27 cellular contexts compared by ENCODE assay signal in genomic region chr12:97912943-97913342, GRCh38.
DNase-seq lines count a peak whose midpoint lies in the region; ATAC-seq and TF ChIP-seq lines count a peak whose summit lies in the region.
"Had no signal": no experiment of that assay in that cellular context is flagged by ENCODE, and none has a peak within 500 bp of the region (broad histone marks: within the 10 kb centered on the region; RNA-seq: fewer than 3 reads in every experiment).

No MANE protein-coding gene starts in this region.

- no peak overlapping the region for H3K27ac ChIP-seq in tibial nerve
- H3K27ac ChIP-seq: lower lobe of right lung, parathyroid adenoma, sigmoid colon, SJSA1, thyroid gland had no signal

- TF ChIP-seq CTCF in fibroblast of villous mesenchyme (IDR thresholded peaks at IDR 0.05; ENCODE audit: insufficient read depth, low read depth, low read length) (no peak), tibial nerve (IDR thresholded peaks at IDR 0.05) (no peak)

- H3K27me3 ChIP-seq in tibial nerve = no peaks in the 10 kb centered on the region
- H3K27me3 ChIP-seq: BE2C, sigmoid colon, SJSA1, thyroid gland had no signal

- peak; percentile 28 for DNase-seq in NCI-H2196 (lab: John Stamatoyannopoulos, UW; ENCODE audit: unreplicated experiment)
- no peak for DNase-seq in NCI-H2196 treated with DMSO at 0.1 percent for 48 hours (lab: John Stamatoyannopoulos, UW; ENCODE audit: unreplicated experiment)
- peak; percentile 84 for DNase-seq in T1000 (lab: John Stamatoyannopoulos, UW)
- peak; percentile 7 for DNase-seq in fibroblast of villous mesenchyme (ENCODE audit: low read depth)
- DNase-seq in tibial nerve (ENCODE audit: low spot score in 2 of 2) = peak; percentile 20 to 30
- no peak for DNase-seq in NCI-H510A (lab: John Stamatoyannopoulos, UW)
- DNase-seq: 8988T; activated CD4-positive, alpha-beta T cell treated with anti-CD3 and anti-CD28 coated beads for 1 hour; activated gamma-delta T cell; activated T-cell treated with anti-CD3 and anti-CD28 coated beads, Interleukin-2, amount 50 U/mL, for 1 hour; BE2C; DND-41; erythroblast; islet precursor cell; lower lobe of right lung; mucosa of descending colon; NCI-H1417; NCI-H2081; NK-92 treated with Interleukin-12 subunit alpha and Interleukin-12 subunit beta, amount 100 ng/mL, for 24 hours; sigmoid colon; stimulated activated naive CD8-positive, alpha-beta T cell treated with anti-CD3 and anti-CD28 coated beads, Interleukin-15, amount 100 ng/mL, for 72 hours; T-helper 1 cell had no signal

- H3K36me3 ChIP-seq in tibial nerve = no peaks in the 10 kb centered on the region
- H3K36me3 ChIP-seq: BE2C, lower lobe of right lung, sigmoid colon, SJSA1, thyroid gland had no signal

- no peak for TF ChIP-seq POLR2A in tibial nerve (IDR thresholded peaks at IDR 0.05)

- TF ChIP-seq EP300 in tibial nerve (IDR thresholded peaks at IDR 0.05) = no peak

- no peaks in the 10 kb centered on the region for H3K9me3 ChIP-seq in tibial nerve
- H3K9me3 ChIP-seq: BE2C, lower lobe of right lung, mucosa of descending colon, sigmoid colon, SJSA1, thyroid gland had no signal

- H3K4me3 ChIP-seq in fibroblast of villous mesenchyme (ENCODE audit: low read depth, low read length) = no peak overlapping the region
- no peak overlapping the region for H3K4me3 ChIP-seq in tibial nerve
- H3K4me3 ChIP-seq: lower lobe of right lung, mucosa of descending colon, sigmoid colon, SJSA1, thyroid gland had no signal

- no peak for ATAC-seq in GM21723 (IDR thresholded peaks at IDR 0.05; ENCODE audit: unreplicated experiment)
- no peak for ATAC-seq in GM18861 (IDR thresholded peaks at IDR 0.05; ENCODE audit: unreplicated experiment)
- ATAC-seq: lower lobe of right lung; mucosa of descending colon; stimulated activated naive CD8-positive, alpha-beta T cell treated with anti-CD3 and anti-CD28 coated beads, Interleukin-15, amount 100 ng/mL, for 72 hours had no signal

- H3K4me1 ChIP-seq in tibial nerve = no peaks in the 10 kb centered on the region
- H3K4me1 ChIP-seq: BE2C, lower lobe of right lung, parathyroid adenoma, sigmoid colon, SJSA1, thyroid gland had no signal

- 76 to 89% methylated on average over 2 of the region's 2 CpGs for WGBS in tibial nerve, 2 donors

Comparison
In these comparisons a context has a peak if more than half of its experiments do, and no peak if none do; other contexts are left out.
1. DNase-seq: peak in NCI-H2196 (single experiment), T1000 (single experiment), fibroblast of villous mesenchyme (single experiment) and tibial nerve (2 of 2); none in NCI-H2196 treated with DMSO at 0.1 percent for 48 hours (single experiment) and NCI-H510A (single experiment).